Comparison of ENCODE assay signal across 8 cellular contexts in the genomic region with DNA sequence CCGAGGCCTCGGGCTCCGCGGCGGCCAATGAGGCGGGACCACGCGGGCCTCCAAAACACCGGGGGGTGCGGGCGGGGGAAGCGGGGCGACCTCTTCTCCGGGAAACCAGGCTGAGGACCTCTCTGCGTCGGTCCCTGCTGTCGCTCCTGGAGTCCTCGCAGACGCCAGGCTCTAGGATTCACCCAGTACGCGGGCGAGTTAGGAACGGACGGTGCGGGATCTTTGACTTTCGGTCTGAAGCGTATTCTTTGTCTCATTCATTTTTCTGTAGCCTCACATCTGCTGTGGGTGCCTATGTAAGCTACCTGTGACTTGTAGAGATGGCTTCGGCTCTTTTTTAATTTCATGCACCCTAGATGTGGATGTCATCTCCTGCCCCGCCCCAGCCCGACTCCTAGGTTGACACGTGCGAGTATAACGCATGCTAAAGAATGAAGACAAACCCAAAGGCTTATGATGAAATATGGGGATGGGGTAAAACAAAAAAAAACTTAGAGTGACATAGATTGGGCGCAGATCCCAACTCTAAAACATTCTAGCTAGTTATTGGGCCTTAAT. TPM values are rescaled to one million over a fixed set of nuclear protein-coding genes. Genes with fewer than 3 reads are reported as not detected.
DNase-seq lines count a peak whose midpoint lies in the region; ATAC-seq and TF ChIP-seq lines count a peak whose summit lies in the region.

No MANE protein-coding gene starts in this region.

- DNase-seq in left ventricle myocardium inferior, result no peak
- DNase-seq in left cardiac atrium, result no peak
- DNase-seq in activated CD4-positive, alpha-beta T cell treated with anti-CD3 and anti-CD28 coated beads, Interleukin-2, amount 50 U/mL, for 1 hour, result peak; percentile 52
- DNase-seq in fibroblast of the aortic adventitia (ENCODE audit: low read depth), result no peak
- no peak for DNase-seq in NCI-H2029 (lab: John Stamatoyannopoulos, UW)
- DNase-seq in ureter (ENCODE audit: low spot score), result no peak

- H3K36me3 ChIP-seq in left ventricle myocardium inferior, result no peaks in the 10 kb centered on the region

- ATAC-seq in left cardiac atrium (no peak), HG03280 (IDR thresholded peaks at IDR 0.05; ENCODE audit: unreplicated experiment) (peak; percentile 10)

- TF ChIP-seq CTCF in left ventricle myocardium inferior (IDR thresholded peaks at IDR 0.05; ENCODE audit: borderline replicate concordance) (no peak), fibroblast of the aortic adventitia (IDR thresholded peaks at IDR 0.05; ENCODE audit: insufficient read depth, low read length) (no peak)

- no peaks in the 10 kb centered on the region for H3K9me3 ChIP-seq in left ventricle myocardium inferior (replicated peaks)

- H3K27ac ChIP-seq in left ventricle myocardium inferior (replicated peaks) (peak overlapping the region; percentile 88), skin epidermis (peak overlapping the region in 11 of 21 experiments; percentile 32 to 86 (median 74))

- H3K4me3 ChIP-seq in left ventricle myocardium inferior (peak overlapping the region; percentile 95), fibroblast of the aortic adventitia (ENCODE audit: low read depth, low read length) (peak overlapping the region; percentile 80), skin epidermis (peak overlapping the region; percentile 73 to 99 (median 96))

- intact Hi-C loops in left ventricle myocardium inferior (cut with micrococcal nuclease), result no loop called here
- intact Hi-C loops in left cardiac atrium (cut with DNase I), result no loop called here

- H3K4me1 ChIP-seq in left ventricle myocardium inferior, result peaks cover 24% of the 10 kb centered on the region

- H3K27me3 ChIP-seq in left ventricle myocardium inferior (ENCODE audit: low read depth), result peaks cover 10% of the 10 kb centered on the region

RNA-seq across cellular contexts. Expression of gene ERO1B, which starts 0.5 kb away (rescaled TPM):
- total RNA-seq in left ventricle myocardium inferior (7.2 TPM), left cardiac atrium (1 to 10 TPM; 4.7 to 5.5 TPM), fibroblast of the aortic adventitia (ENCODE audit: low replicate concordance) (1.4 and 1.5 TPM in 2 replicates), ureter (11.8 TPM)
